ENCODE assay signal across 10 cellular contexts in the genomic region with DNA sequence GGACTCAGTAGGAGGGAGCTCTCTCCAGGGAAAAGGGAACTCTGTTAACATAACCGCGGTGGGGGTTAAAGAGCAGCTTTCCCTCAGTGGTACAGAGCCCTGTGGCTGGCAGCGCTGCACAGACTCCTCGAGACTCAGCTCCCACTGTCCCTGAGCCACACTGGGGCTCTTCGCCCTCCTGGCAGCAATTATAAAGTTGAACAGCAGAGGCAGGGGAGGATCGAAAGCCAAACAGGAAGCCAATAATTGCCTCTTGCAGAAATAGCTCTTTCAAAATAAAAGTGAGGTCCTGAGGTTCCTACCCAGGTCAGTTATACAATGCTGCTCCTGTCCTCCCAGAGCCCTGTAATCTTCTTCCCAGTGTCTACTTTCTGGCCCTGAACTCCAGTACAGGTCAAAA.
DNase-seq lines count a peak whose midpoint lies in the region; ATAC-seq, FAIRE-seq and TF ChIP-seq lines count a peak whose summit lies in the region.
"Had no signal": no experiment of that assay in that cellular context is flagged by ENCODE, and none has a peak within 500 bp of the region (broad histone marks: within the 10 kb centered on the region; RNA-seq: fewer than 3 reads in every experiment).

No MANE protein-coding gene starts in this region.

- CTCF ChIA-PET in K562 (lab: Yijun Ruan, JAX; ENCODE audit: low intra/inter-chr PET ratio): no interaction called here

- peaks cover 0 to 4% of the 10 kb centered on the region in 2 experiments; a peak in 2 of 5 replicates for H3K27me3 ChIP-seq in K562 (ENCODE audit: control insufficient read depth in 2 of 2, insufficient read depth in 2 of 2, low read length in 2 of 2)
- no peaks in the 10 kb centered on the region for H3K27me3 ChIP-seq in Peyer's patch
- no peaks in the 10 kb centered on the region for H3K27me3 ChIP-seq in GM23248 (replicated peaks; ENCODE audit: insufficient read depth)
- H3K27me3 ChIP-seq: vagina had no signal

- no peak for TF ChIP-seq EP300 in K562 (IDR thresholded peaks at IDR 0.05; ENCODE audit: low read length)

- TF ChIP-seq POLR2A in K562 (conservative IDR thresholded peaks at IDR 0.05): no peak
- no peak for TF ChIP-seq POLR2A in Peyer's patch (IDR thresholded peaks at IDR 0.05)

- TF ChIP-seq CTCF in K562 (IDR thresholded peaks at IDR 0.05 in 2 of 3, conservative IDR thresholded peaks at IDR 0.05 in 1 of 3; ENCODE audit: insufficient read depth in 2 of 3, low read depth in 1 of 3, low read length in 3 of 3) (no peak), Peyer's patch (IDR thresholded peaks at IDR 0.05) (no peak)

- intact Hi-C loops in K562 (cut with micrococcal nuclease): no loop called here

- no peak overlapping the region for H3K4me3 ChIP-seq in K562
- H3K4me3 ChIP-seq in Peyer's patch: no peak overlapping the region
- no peak overlapping the region for H3K4me3 ChIP-seq in GM23248
- H3K4me3 ChIP-seq: vagina had no signal

- H3K4me2 ChIP-seq in K562 (ENCODE audit: insufficient read depth, low read length): no peak overlapping the region
- no peak overlapping the region for H3K4me2 ChIP-seq in GM23248 (ENCODE audit: unreplicated experiment)

- no peaks in the 10 kb centered on the region for H3K9me3 ChIP-seq in K562 (replicated peaks; ENCODE audit: control insufficient read depth, insufficient read depth, low read depth, low read length)
- H3K9me3 ChIP-seq in Peyer's patch: no peaks in the 10 kb centered on the region
- no peaks in the 10 kb centered on the region for H3K9me3 ChIP-seq in GM23248 (ENCODE audit: low read depth)
- H3K9me3 ChIP-seq: vagina had no signal

- H4K20me1 ChIP-seq in K562 (replicated peaks; ENCODE audit: control insufficient read depth, insufficient read depth, low read length) (peaks cover 6% of the 10 kb centered on the region; the same call in 1 of the 2 replicates), GM23248 (ENCODE audit: insufficient read depth) (no peaks in the 10 kb centered on the region)

- POLR2A ChIA-PET in K562 (lab: Yijun Ruan, JAX): interaction anchor here (0.6 kb wide), 1 partner anchor 1484 kb away, joined by 3 read pairs; no protein-coding TSS in a partner anchor

- ATAC-seq in GM18502 (IDR thresholded peaks at IDR 0.05; ENCODE audit: poor library complexity, unreplicated experiment) (peak; percentile 81), GM19452 (IDR thresholded peaks at IDR 0.05; ENCODE audit: unreplicated experiment) (peak; percentile 74), HG03175 (IDR thresholded peaks at IDR 0.05; ENCODE audit: unreplicated experiment) (peak; percentile 60), K562 (peak; percentile 38; the same call in 1 of the 3 replicates)

- H3F3A ChIP-seq in GM23248 (ENCODE audit: insufficient read depth): no peaks in the 10 kb centered on the region

- WGBS in K562 (ENCODE audit: insufficient coverage, low coverage, missing lambda C conversion rate): 2% methylated on average over 6 of the region's 6 CpGs
- 2 to 3% methylated on average over 6 of the region's 6 CpGs for WGBS in GM23248 (ENCODE audit: low coverage in 1 of 2, low lambda C conversion rate in 2 of 2, missing lambda C conversion rate in 2 of 2), 2 experiments

- TF ChIP-seq RAD21 in K562 (CRISPR knock-in tag; conservative IDR thresholded peaks at IDR 0.05 in 1 of 2, IDR thresholded peaks at IDR 0.05 in 1 of 2): no peak

- H3K9me1 ChIP-seq in K562 (ENCODE audit: control insufficient read depth, insufficient read depth, low read length): no peaks in the 10 kb centered on the region

- H3K36me3 ChIP-seq in K562 (ENCODE audit: control insufficient read depth, insufficient read depth, low read length) (no peaks in the 10 kb centered on the region), Peyer's patch (no peaks in the 10 kb centered on the region), GM23248 (ENCODE audit: low read depth) (no peaks in the 10 kb centered on the region)
- H3K36me3 ChIP-seq: vagina had no signal

- no peaks in the 10 kb centered on the region for H3K9me2 ChIP-seq in GM23248 (ENCODE audit: insufficient read depth)

- FAIRE-seq in K562 (lab: Jason Lieb, UNC): no peak
- FAIRE-seq: G401.6 had no signal

- no peaks in the 10 kb centered on the region for H3K79me2 ChIP-seq in K562 (ENCODE audit: control insufficient read depth, insufficient read depth, low read length)
- H3K79me2 ChIP-seq in GM23248 (ENCODE audit: insufficient read depth): no peaks in the 10 kb centered on the region

- DNase-seq in K562 (ENCODE audit: extremely low read depth in 1 of 4, low spot score in 3 of 4) (no peak), Peyer's patch (no peak), GM23248 (no peak), occipital lobe (lab: John Stamatoyannopoulos, UW) (no peak)
- DNase-seq: stimulated activated CD4-positive, alpha-beta T cell treated with anti-CD3 and anti-CD28 coated beads, Interleukin-1b, Interleukin-23, amount 100 ng/mL, for 48 hours had no signal

- BruUV-seq in K562 (replicated peaks; lab: Mats Ljungman, UMichigan): no TSS peak

- no peak overlapping the region for H3K27ac ChIP-seq in K562 (ENCODE audit: extremely low read depth, low read depth, low read length)
- no peak overlapping the region for H3K27ac ChIP-seq in Peyer's patch
- H3K27ac ChIP-seq in GM23248: no peak overlapping the region
- H3K27ac ChIP-seq: vagina had no signal

- in situ Hi-C loops in K562 (cut with MboI) (no loop called here), GM23248 (cut with MboI) (no loop called here)

- no peak overlapping the region for H2AFZ ChIP-seq in K562 (ENCODE audit: low read depth, low read length)
- H2AFZ ChIP-seq in GM23248: no peak overlapping the region

- H3K4me1 ChIP-seq in K562 (replicated peaks in 1 of 2; ENCODE audit: control insufficient read depth in 2 of 2, insufficient read depth in 2 of 2, low read length in 2 of 2): no peaks in the 10 kb centered on the region
- H3K4me1 ChIP-seq in Peyer's patch: no peaks in the 10 kb centered on the region
- H3K4me1 ChIP-seq in GM23248 (ENCODE audit: insufficient read depth): no peaks in the 10 kb centered on the region
- H3K4me1 ChIP-seq: vagina had no signal

- H3K9ac ChIP-seq in K562 (ENCODE audit: insufficient read depth in 1 of 2, low read depth in 2 of 2, low read length in 2 of 2) (no peak overlapping the region), GM23248 (no peak overlapping the region)

TF ChIP-seq in K562, 482 proteins besides CTCF, POLR2A, EP300 and RAD21:
- TF ChIP-seq HNRNPLL (IDR thresholded peaks at IDR 0.05; ENCODE audit: low read depth, low read length, poor library complexity, severe bottlenecking): no peak
- TF ChIP-seq MYNN (IDR thresholded peaks at IDR 0.05): peak; percentile 91
- no peak for TF ChIP-seq MYNN (CRISPR knock-in tag; IDR thresholded peaks at IDR 0.05)
- TF ChIP-seq JUND (IDR thresholded peaks at IDR 0.05; ENCODE audit: borderline replicate concordance, low read depth, low read length): no peak
- TF ChIP-seq JUND (tag; IDR thresholded peaks at IDR 0.05; ENCODE audit: borderline replicate concordance, low read depth, low read length): no peak
